Comparison of ENCODE assay signal across 9 cellular contexts in the genomic region with DNA sequence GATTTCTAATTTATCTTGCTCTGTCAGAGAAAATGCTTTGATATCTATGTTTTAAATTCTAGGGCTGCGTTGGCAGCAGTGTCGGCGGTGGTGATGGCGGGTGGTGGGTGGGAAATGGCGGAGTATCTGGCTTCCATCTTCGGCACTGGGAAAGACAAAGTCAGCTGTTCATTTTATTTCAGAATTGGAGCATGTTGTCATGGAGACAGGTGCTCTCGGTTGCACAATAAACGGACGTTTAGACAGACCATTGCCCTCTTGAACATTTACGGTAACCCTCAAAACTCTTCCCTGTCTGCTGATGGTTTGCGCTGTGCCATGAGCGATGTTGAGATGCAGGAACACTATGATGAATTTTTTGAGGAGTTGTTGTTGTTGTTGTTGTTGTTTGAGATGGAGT. TPM values are rescaled to one million over a fixed set of nuclear protein-coding genes. Genes with fewer than 3 reads are reported as not detected.
"Had no signal": no experiment of that assay in that cellular context is flagged by ENCODE, and none has a peak within 500 bp of the region (broad histone marks: within the 10 kb centered on the region; RNA-seq: fewer than 3 reads in every experiment).

No MANE protein-coding gene starts in this region.

- H3K4me3 ChIP-seq: GM23338 had no signal

- H2AFZ ChIP-seq: GM23338 had no signal

- ATAC-seq: GM23338 had no signal

- H3K4me2 ChIP-seq: GM23338 had no signal

- DNase-seq: H9, HCEC 1CT, KG1 had no signal

- H3K27ac ChIP-seq: HL-60 had no signal

- FAIRE-seq: H1, H54 had no signal

RNA-seq across cellular contexts. Expression of gene PHOX2A, which starts 36.1 kb away (rescaled TPM):
- total RNA-seq: GM23338, H1, HT1080 had no signal
- polyA plus RNA-seq: IgD-negative memory B cell had no signal
